ENCODE assay signal across 1 cellular context in genomic region chr6:37432916-37433656, GRCh38.
TF ChIP-seq lines count a peak whose summit lies in the region.

CMTR1 (plus strand) TSS chr6:37433221; CDS start chr6:37435630, 2,409 bp downstream.

TF ChIP-seq in HepG2, 621 proteins besides CTCF, POLR2A, EP300 and RAD21 (continued from another document and continues in another):
- TF ChIP-seq ZBTB49 (CRISPR knock-in tag; IDR thresholded peaks at IDR 0.05; ENCODE audit: borderline replicate concordance): no peak
- TF ChIP-seq RBM22 (optimal IDR thresholded peaks at IDR 0.05; ENCODE audit: low read length): no peak
- 0 out of 2 replicates have a peak, but pooled peaks have one; percentile 31 for TF ChIP-seq ZNF276 (CRISPR knock-in tag; IDR thresholded peaks at IDR 0.05; ENCODE audit: low read depth)
- TF ChIP-seq KDM5B (CRISPR knock-in tag; IDR thresholded peaks at IDR 0.05; ENCODE audit: borderline replicate concordance): peak; percentile 86; the same call in 1 of the 2 replicates
- no peak for TF ChIP-seq CEBPZ (IDR thresholded peaks at IDR 0.05; ENCODE audit: low read length)
- peak; percentile 98 for TF ChIP-seq IRF9 (CRISPR knock-in tag; IDR thresholded peaks at IDR 0.05; ENCODE audit: borderline replicate concordance)
- no peak for TF ChIP-seq ZNF83 (CRISPR knock-in tag; IDR thresholded peaks at IDR 0.05; ENCODE audit: borderline replicate concordance)
- peak; percentile 56; the same call in 1 of the 2 replicates for TF ChIP-seq ZNF44 (CRISPR knock-in tag; IDR thresholded peaks at IDR 0.05)
- peak; percentile 91; the same call in 1 of the 2 replicates for TF ChIP-seq ZNF564 (CRISPR knock-in tag; IDR thresholded peaks at IDR 0.05)
- TF ChIP-seq ZBTB38 (CRISPR knock-in tag; IDR thresholded peaks at IDR 0.05): peak; percentile 81
- TF ChIP-seq TFAP4 (IDR thresholded peaks at IDR 0.05; ENCODE audit: borderline replicate concordance, low read depth): peak; percentile 81; the same call in 1 of the 2 replicates
- TF ChIP-seq HNRNPK (IDR thresholded peaks at IDR 0.05; ENCODE audit: low read depth, low read length, poor library complexity, severe bottlenecking): peak; percentile 93
- TF ChIP-seq PAWR (CRISPR knock-in tag; IDR thresholded peaks at IDR 0.05; ENCODE audit: borderline replicate concordance): no peak
- TF ChIP-seq SMAD1 (CRISPR knock-in tag; IDR thresholded peaks at IDR 0.05; ENCODE audit: borderline replicate concordance, low read depth): no peak
- peak; percentile 90 for TF ChIP-seq ZNF678 (CRISPR knock-in tag; IDR thresholded peaks at IDR 0.05)
- TF ChIP-seq GLI4 (CRISPR knock-in tag; IDR thresholded peaks at IDR 0.05; ENCODE audit: borderline replicate concordance): no peak
- TF ChIP-seq ZNF776 (CRISPR knock-in tag; IDR thresholded peaks at IDR 0.05): peak; percentile 68; the same call in 1 of the 2 replicates
- peak; percentile 54; the same call in 1 of the 2 replicates for TF ChIP-seq ZNF12 (CRISPR knock-in tag; IDR thresholded peaks at IDR 0.05)
- TF ChIP-seq MXD4 (CRISPR knock-in tag; IDR thresholded peaks at IDR 0.05): peak; percentile 86
- peak; percentile 93 for TF ChIP-seq REPIN1 (CRISPR knock-in tag; IDR thresholded peaks at IDR 0.05; ENCODE audit: borderline replicate concordance, low read depth)
- TF ChIP-seq THRA (CRISPR knock-in tag; IDR thresholded peaks at IDR 0.05; ENCODE audit: borderline replicate concordance): peak; percentile 64; the same call in 1 of the 2 replicates
- no peak for TF ChIP-seq NAIF1 (CRISPR knock-in tag; IDR thresholded peaks at IDR 0.05; ENCODE audit: borderline replicate concordance)
- peak; percentile 54 for TF ChIP-seq WIZ (CRISPR knock-in tag; IDR thresholded peaks at IDR 0.05)
- peak; percentile 88; the same call in 1 of the 2 replicates for TF ChIP-seq CSRNP1 (CRISPR knock-in tag; IDR thresholded peaks at IDR 0.05)
- no peak for TF ChIP-seq SOX6 (IDR thresholded peaks at IDR 0.05)
- peak; percentile 63 for TF ChIP-seq SOX6 (CRISPR knock-in tag; IDR thresholded peaks at IDR 0.05)
- no peak for TF ChIP-seq U2AF2 (IDR thresholded peaks at IDR 0.05; ENCODE audit: low read depth, low read length)
- TF ChIP-seq ZNF878 (CRISPR knock-in tag; IDR thresholded peaks at IDR 0.05): 0 out of 2 replicates have a peak, but pooled peaks have one; percentile 81
- TF ChIP-seq CREB1 (IDR thresholded peaks at IDR 0.05): peak; percentile 100
- peak; percentile 98 for TF ChIP-seq CREB1 (CRISPR knock-in tag; IDR thresholded peaks at IDR 0.05)
- peak; percentile 93 for TF ChIP-seq ZMYM4 (CRISPR knock-in tag; IDR thresholded peaks at IDR 0.05)
- no peak for TF ChIP-seq ZC3H13 (CRISPR knock-in tag; IDR thresholded peaks at IDR 0.05)
- TF ChIP-seq ZSCAN9 (CRISPR knock-in tag; IDR thresholded peaks at IDR 0.05; ENCODE audit: borderline replicate concordance): peak; percentile 38; the same call in 1 of the 2 replicates
- peak; percentile 80 for TF ChIP-seq SRSF1 (optimal IDR thresholded peaks at IDR 0.05; ENCODE audit: low read depth, low read length)
- peak; percentile 49 for TF ChIP-seq HNF4A (CRISPR knock-in tag; IDR thresholded peaks at IDR 0.05)
- no peak for TF ChIP-seq NFE2L2 (IDR thresholded peaks at IDR 0.05; ENCODE audit: low read length)
- no peak for TF ChIP-seq ZSCAN30 (CRISPR knock-in tag; IDR thresholded peaks at IDR 0.05)
- peak; percentile 86 for TF ChIP-seq ZBED4 (CRISPR knock-in tag; IDR thresholded peaks at IDR 0.05; ENCODE audit: borderline replicate concordance)
- TF ChIP-seq ZNF496 (CRISPR knock-in tag; IDR thresholded peaks at IDR 0.05; ENCODE audit: insufficient replicate concordance): no peak
- TF ChIP-seq ZNF160 (CRISPR knock-in tag; IDR thresholded peaks at IDR 0.05): no peak
- TF ChIP-seq RBM39 (IDR thresholded peaks at IDR 0.05; ENCODE audit: low read depth, low read length, poor library complexity, severe bottlenecking): peak; percentile 72
- peak; percentile 38; the same call in 1 of the 2 replicates for TF ChIP-seq ARHGAP35 (CRISPR knock-in tag; IDR thresholded peaks at IDR 0.05; ENCODE audit: borderline replicate concordance)
- TF ChIP-seq SKIL (CRISPR knock-in tag; IDR thresholded peaks at IDR 0.05; ENCODE audit: borderline replicate concordance): no peak
- TF ChIP-seq NFE2 (CRISPR knock-in tag; IDR thresholded peaks at IDR 0.05): no peak
- TF ChIP-seq ZSCAN29 (CRISPR knock-in tag; conservative IDR thresholded peaks at IDR 0.05): peak; percentile 83; the same call in 1 of the 2 replicates
- TF ChIP-seq ZNF430 (CRISPR knock-in tag; IDR thresholded peaks at IDR 0.05): peak; percentile 71; the same call in 1 of the 2 replicates
- TF ChIP-seq ZNF317 (CRISPR knock-in tag; IDR thresholded peaks at IDR 0.05): peak; percentile 22; the same call in 1 of the 2 replicates
